Comparison of ENCODE assay signal across 24 cellular contexts in the genomic region with DNA sequence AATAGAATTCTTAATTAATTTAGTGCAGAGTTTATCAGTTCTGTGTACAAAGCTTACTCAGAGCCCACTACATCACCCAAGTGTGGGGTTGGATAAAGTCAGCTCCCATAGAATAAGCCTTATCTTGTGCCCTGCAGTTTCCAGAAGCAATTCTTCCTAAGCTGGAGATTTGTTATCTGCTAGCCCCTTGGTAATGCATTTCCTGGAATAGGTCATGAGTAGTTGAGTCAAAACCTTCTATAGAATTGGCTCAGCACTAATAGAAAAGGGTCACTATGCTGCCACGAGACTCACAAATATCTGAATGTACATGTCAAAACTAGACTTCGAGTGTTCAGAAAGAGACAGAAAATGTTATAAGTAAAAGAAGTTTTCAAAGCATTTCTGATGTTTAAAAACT.
DNase-seq lines count a peak whose midpoint lies in the region; ATAC-seq and TF ChIP-seq lines count a peak whose summit lies in the region.
"Had no signal": no experiment of that assay in that cellular context is flagged by ENCODE, and none has a peak within 500 bp of the region (broad histone marks: within the 10 kb centered on the region; RNA-seq: fewer than 3 reads in every experiment).

No MANE protein-coding gene starts in this region.

- H3K36me3 Mint-ChIP-seq in activated CD4-positive, alpha-beta T cell treated with anti-CD3 and anti-CD28 coated beads for 36 hours (ENCODE audit: low read depth) = peaks cover 2% of the 10 kb centered on the region
- H3K36me3 Mint-ChIP-seq in activated T-helper 17 cell treated with anti-CD3 and anti-CD28 coated beads, Interleukin-2, amount 50 U/mL, for 72 hours (ENCODE audit: low read depth) = no peaks in the 10 kb centered on the region
- H3K36me3 Mint-ChIP-seq: IgD-negative memory B cell had no signal

- H4K8ac ChIP-seq in mesenchymal stem cell (ENCODE audit: low read length) = no peak overlapping the region

- H2BK12ac ChIP-seq in mesenchymal stem cell (ENCODE audit: low read length in 2 of 2) = no peak overlapping the region

- ATAC-seq in activated CD4-positive, alpha-beta T cell treated with anti-CD3 and anti-CD28 coated beads for 36 hours = peak; percentile 33
- ATAC-seq in activated T-helper 17 cell treated with anti-CD3 and anti-CD28 coated beads, Interleukin-2, amount 50 U/mL, for 72 hours (replicated peaks) = peak; percentile 24
- ATAC-seq in GM21515 (IDR thresholded peaks at IDR 0.05; ENCODE audit: unreplicated experiment) (no peak), GM21390 (IDR thresholded peaks at IDR 0.05; ENCODE audit: unreplicated experiment) (no peak)

- peaks cover 10% of the 10 kb centered on the region for H3K27me3 Mint-ChIP-seq in activated CD4-positive, alpha-beta T cell treated with anti-CD3 and anti-CD28 coated beads for 36 hours
- H3K27me3 Mint-ChIP-seq in activated T-helper 17 cell treated with anti-CD3 and anti-CD28 coated beads, Interleukin-2, amount 50 U/mL, for 72 hours = peaks cover 49% of the 10 kb centered on the region

- H3K4me2 ChIP-seq in mesenchymal stem cell (ENCODE audit: low read length, poor library complexity, severe bottlenecking) = no peak overlapping the region

- CTCF ChIA-PET in activated CD4-positive, alpha-beta T cell treated with anti-CD3 and anti-CD28 coated beads for 36 hours (lab: Charles Lee) = interaction anchor here (1.1 kb wide), 1 partner anchor 22 kb away, joined by 3 read pairs; no protein-coding TSS in a partner anchor

- no peak overlapping the region for H3K4me3 Mint-ChIP-seq in activated CD4-positive, alpha-beta T cell treated with anti-CD3 and anti-CD28 coated beads for 36 hours
- H3K4me3 Mint-ChIP-seq in activated T-helper 17 cell treated with anti-CD3 and anti-CD28 coated beads, Interleukin-2, amount 50 U/mL, for 72 hours = no peak overlapping the region
- H3K4me3 Mint-ChIP-seq: B cell; CD8-positive, alpha-beta memory T cell; IgD-negative memory B cell had no signal

- peaks cover under 1% of the 10 kb centered on the region for H3K4me1 Mint-ChIP-seq in activated CD4-positive, alpha-beta T cell treated with anti-CD3 and anti-CD28 coated beads for 36 hours
- H3K4me1 Mint-ChIP-seq in activated T-helper 17 cell treated with anti-CD3 and anti-CD28 coated beads, Interleukin-2, amount 50 U/mL, for 72 hours = no peaks in the 10 kb centered on the region
- H3K4me1 Mint-ChIP-seq: CD8-positive, alpha-beta memory T cell; IgD-negative memory B cell had no signal

- H3K27me3 ChIP-seq in mesenchymal stem cell (ENCODE audit: control insufficient read depth in 1 of 2, insufficient read depth in 1 of 2, low read length in 2 of 2) (peaks cover 0 to 10% of the 10 kb centered on the region in 2 experiments), brain microvascular endothelial cell (replicated peaks) (no peaks in the 10 kb centered on the region)
- H3K27me3 ChIP-seq: Peyer's patch had no signal

- TF ChIP-seq CTCF in brain microvascular endothelial cell (IDR thresholded peaks at IDR 0.05; ENCODE audit: low read depth, low read length, missing control alignments) = no peak

- no peak overlapping the region for H3K4ac ChIP-seq in mesenchymal stem cell (ENCODE audit: low read depth in 1 of 2, low read length in 2 of 2)

- no peak overlapping the region for H2BK5ac ChIP-seq in mesenchymal stem cell (ENCODE audit: low read depth, low read length, poor library complexity, severe bottlenecking)

- H3K14ac ChIP-seq in mesenchymal stem cell (ENCODE audit: low read length in 2 of 2) = no peak overlapping the region

- H3K23ac ChIP-seq in mesenchymal stem cell (ENCODE audit: low read length in 2 of 2) = no peak overlapping the region

- H4K91ac ChIP-seq in mesenchymal stem cell (ENCODE audit: low read length) = no peak overlapping the region

- no peaks in the 10 kb centered on the region for H3K79me1 ChIP-seq in mesenchymal stem cell (replicated peaks; ENCODE audit: low read length, poor library complexity, severe bottlenecking)

- no peak overlapping the region for H2BK120ac ChIP-seq in mesenchymal stem cell (ENCODE audit: low read depth, low read length)

- H2AK5ac ChIP-seq in mesenchymal stem cell (ENCODE audit: low read length, severe bottlenecking) = no peak overlapping the region

- H3K27ac Mint-ChIP-seq in activated CD4-positive, alpha-beta T cell treated with anti-CD3 and anti-CD28 coated beads for 36 hours = no peak overlapping the region
- H3K27ac Mint-ChIP-seq in activated T-helper 17 cell treated with anti-CD3 and anti-CD28 coated beads, Interleukin-2, amount 50 U/mL, for 72 hours = no peak overlapping the region
- H3K27ac Mint-ChIP-seq: B cell; CD8-positive, alpha-beta memory T cell; IgD-negative memory B cell had no signal

- H3K27ac ChIP-seq in mesenchymal stem cell (ENCODE audit: low read length, poor library complexity, severe bottlenecking) = no peak overlapping the region
- H3K27ac ChIP-seq in brain microvascular endothelial cell = no peak overlapping the region
- H3K27ac ChIP-seq: 22Rv1, C4-2B, HL-60, Peyer's patch had no signal

- DNase-seq in activated CD4-positive, alpha-beta T cell treated with anti-CD3 and anti-CD28 coated beads for 36 hours = no peak
- no peak for DNase-seq in activated CD4-positive, alpha-beta T cell treated with anti-CD3 and anti-CD28 coated beads, Interleukin-2, amount 50 U/mL, for 4 hours
- DNase-seq in OCI-M1 (lab: John Stamatoyannopoulos, UW) (peak; percentile 97), mesenchymal stem cell (peak; percentile 17), brain microvascular endothelial cell (no peak)
- DNase-seq: Calu3; CD8-positive, alpha-beta memory T cell; DMS79 treated with DMSO at 0.1 percent for 48 hours; NCI-H1048; NCI-H1417; NCI-H1694; NCI-H2029 treated with DMSO at 0.1 percent for 48 hours; NCI-H2227 treated with DMSO at 0.1 percent for 48 hours; NCI-H526 treated with DMSO at 0.1 percent for 48 hours; Peyer's patch; SIG-M5 had no signal

- H3K4me3 ChIP-seq in mesenchymal stem cell (ENCODE audit: insufficient read depth in 1 of 2, low read depth in 1 of 2, low read length in 2 of 2) (no peak overlapping the region), brain microvascular endothelial cell (ENCODE audit: low read depth, low read length) (no peak overlapping the region)
- H3K4me3 ChIP-seq: Peyer's patch had no signal

- no peak overlapping the region for H3K9ac ChIP-seq in mesenchymal stem cell (ENCODE audit: low read length)

- peaks cover 2% of the 10 kb centered on the region for H3K9me3 Mint-ChIP-seq in activated CD4-positive, alpha-beta T cell treated with anti-CD3 and anti-CD28 coated beads for 36 hours (ENCODE audit: low read depth)
- peaks cover 9% of the 10 kb centered on the region for H3K9me3 Mint-ChIP-seq in activated T-helper 17 cell treated with anti-CD3 and anti-CD28 coated beads, Interleukin-2, amount 50 U/mL, for 72 hours

- POLR2A ChIA-PET in activated CD4-positive, alpha-beta T cell treated with anti-CD3 and anti-CD28 coated beads for 36 hours (lab: Charles Lee) = no interaction called here

- H2AFZ ChIP-seq in mesenchymal stem cell (ENCODE audit: low read depth, low read length) = no peak overlapping the region

- no CpG with 5 or more reads among the region's 2 CpGs for WGBS in mesenchymal stem cell

- H3K9me3 ChIP-seq in mesenchymal stem cell (ENCODE audit: control insufficient read depth, low read length) = peaks cover 6% of the 10 kb centered on the region
- H3K9me3 ChIP-seq: Peyer's patch had no signal

- H3K36me3 ChIP-seq in mesenchymal stem cell (ENCODE audit: control insufficient read depth in 1 of 2, insufficient read depth in 2 of 2, low read depth in 1 of 2, low read length in 2 of 2) (no peaks in the 10 kb centered on the region), brain microvascular endothelial cell (replicated peaks) (no peaks in the 10 kb centered on the region)
- H3K36me3 ChIP-seq: Peyer's patch had no signal

- H3K4me1 ChIP-seq in mesenchymal stem cell (ENCODE audit: control insufficient read depth, insufficient read depth, low read depth, low read length) = no peaks in the 10 kb centered on the region
- H3K4me1 ChIP-seq: Peyer's patch had no signal

- intact Hi-C loops in activated CD4-positive, alpha-beta T cell treated with anti-CD3 and anti-CD28 coated beads for 36 hours (cut with DNase I, micrococcal nuclease) = no loop called here

- in situ Hi-C loops in brain microvascular endothelial cell (cut with HindIII; ENCODE audit: low pct_ligation_motif_present, low sequenced_read_pairs) = no loop called here

- no peak overlapping the region for H2BK15ac ChIP-seq in mesenchymal stem cell (ENCODE audit: low read depth, poor library complexity, severe bottlenecking)

- no peak overlapping the region for H3K18ac ChIP-seq in mesenchymal stem cell (ENCODE audit: low read depth in 1 of 2, low read length in 2 of 2)

Comparison
In these comparisons a context has a peak if more than half of its experiments do, and no peak if none do; other contexts are left out.
1. ATAC-seq: peak in activated CD4-positive, alpha-beta T cell treated with anti-CD3 and anti-CD28 coated beads for 36 hours (single experiment) and activated T-helper 17 cell treated with anti-CD3 and anti-CD28 coated beads, Interleukin-2, amount 50 U/mL, for 72 hours (single experiment); none in GM21515 (single experiment) and GM21390 (single experiment).
2. DNase-seq: peak in OCI-M1 (single experiment) and mesenchymal stem cell (single experiment); none in activated CD4-positive, alpha-beta T cell treated with anti-CD3 and anti-CD28 coated beads for 36 hours (single experiment), activated CD4-positive, alpha-beta T cell treated with anti-CD3 and anti-CD28 coated beads, Interleukin-2, amount 50 U/mL, for 4 hours (0 of 2) and brain microvascular endothelial cell (single experiment).